14 cellular contexts compared by ENCODE assay signal in the genomic region with DNA sequence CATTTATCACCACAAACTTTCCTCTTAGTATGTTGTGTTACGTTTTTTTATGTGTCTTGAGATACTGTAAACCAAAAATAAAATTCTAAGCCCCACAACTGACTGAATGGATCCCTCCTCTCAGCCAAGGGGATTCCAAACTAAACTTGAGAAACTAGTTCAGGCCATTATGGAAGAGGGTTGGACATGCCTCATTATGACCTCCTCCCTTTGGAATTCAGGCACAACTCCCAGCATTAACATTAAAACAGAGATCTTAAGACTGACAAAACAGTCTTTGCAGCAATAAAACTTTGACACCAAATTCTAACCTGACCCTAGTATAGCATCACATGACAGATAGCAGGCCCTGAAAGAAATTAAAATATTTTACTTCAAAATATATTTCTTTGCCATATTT. TPM values are rescaled to one million over a fixed set of nuclear protein-coding genes. Genes with fewer than 3 reads are reported as not detected.
A peak's percentile ranks its signal among the peaks of the same experiment; 100 is the strongest.
DNase-seq lines count a peak whose midpoint lies in the region; ATAC-seq, FAIRE-seq and TF ChIP-seq lines count a peak whose summit lies in the region.
"Had no signal": no experiment of that assay in that cellular context is flagged by ENCODE, and none has a peak within 500 bp of the region (broad histone marks: within the 10 kb centered on the region; RNA-seq: fewer than 3 reads in every experiment).

No MANE protein-coding gene starts in this region.

- H4K5ac ChIP-seq in H1 (ENCODE audit: insufficient read length, low read depth, low read length): no peak overlapping the region

- no peak overlapping the region for H2BK120ac ChIP-seq in H1 (replicated peaks; ENCODE audit: low read depth, low read length)
- no peak overlapping the region for H2BK120ac ChIP-seq in mesenchymal stem cell (ENCODE audit: low read depth, low read length)

- H3K27me3 ChIP-seq in H1 (replicated peaks in 1 of 4; ENCODE audit: control insufficient read depth in 3 of 4, extremely low read depth in 1 of 4, insufficient read depth in 3 of 4, low read length in 3 of 4): no peaks in the 10 kb centered on the region
- no peaks in the 10 kb centered on the region for H3K27me3 ChIP-seq in mesenchymal stem cell (ENCODE audit: control insufficient read depth in 1 of 2, insufficient read depth in 1 of 2, low read length in 2 of 2)
- H3K27me3 ChIP-seq in upper lobe of right lung: no peaks in the 10 kb centered on the region

- WGBS in H1 (ENCODE audit: extremely low coverage in 1 of 2, insufficient coverage in 1 of 2, insufficient read length in 1 of 2, insufficient replicate concordance in 2 of 2, low coverage in 1 of 2, low lambda C conversion rate in 2 of 2, missing lambda C conversion rate in 1 of 2), 2 experiments: 17% methylated on average over 1 of the region's 1 CpG; no CpG with 5 or more reads in 1 of the 2 experiments
- 80% methylated on average over 1 of the region's 1 CpG for WGBS in mesenchymal stem cell

- no peak for TF ChIP-seq POLR2A in H1 (IDR thresholded peaks at IDR 0.05; ENCODE audit: control extremely low read depth in 1 of 2, low read depth in 2 of 2, low read length in 2 of 2)

- H2AFZ ChIP-seq in H1 (ENCODE audit: low read length) (no peak overlapping the region), mesenchymal stem cell (ENCODE audit: low read depth, low read length) (no peak overlapping the region)

- no peaks in the 10 kb centered on the region for H3K9me3 ChIP-seq in H1 (ENCODE audit: insufficient read depth in 2 of 2, low read depth in 1 of 2, low read length in 1 of 2)
- H3K9me3 ChIP-seq in mesenchymal stem cell (ENCODE audit: control insufficient read depth, low read length): peaks cover 7% of the 10 kb centered on the region
- no peaks in the 10 kb centered on the region for H3K9me3 ChIP-seq in upper lobe of right lung
- H3K9me3 ChIP-seq: mucosa of descending colon had no signal

- no peak overlapping the region for H4K91ac ChIP-seq in H1 (replicated peaks; ENCODE audit: insufficient read length, low read length)
- H4K91ac ChIP-seq in mesenchymal stem cell (ENCODE audit: low read length): no peak overlapping the region

- no peaks in the 10 kb centered on the region for H4K20me1 ChIP-seq in H1 (replicated peaks in 1 of 2; ENCODE audit: control insufficient read depth in 1 of 2, insufficient read depth in 2 of 2, low read length in 2 of 2)

- H2BK20ac ChIP-seq in H1 (ENCODE audit: low read length): no peak overlapping the region

- H3K18ac ChIP-seq in H1 (ENCODE audit: extremely low read depth, low read length) (no peak overlapping the region), mesenchymal stem cell (ENCODE audit: low read depth in 1 of 2, low read length in 2 of 2) (no peak overlapping the region)

- H2BK5ac ChIP-seq in H1 (ENCODE audit: low read depth, low read length) (0 out of 2 replicates have a peak overlapping the region, but pooled peaks have one; percentile 84), mesenchymal stem cell (ENCODE audit: low read depth, low read length, poor library complexity, severe bottlenecking) (no peak overlapping the region)

- TF ChIP-seq RAD21 in Ishikawa (IDR thresholded peaks at IDR 0.05; ENCODE audit: low read depth) (no peak), H1 (IDR thresholded peaks at IDR 0.05 in 1 of 2, conservative IDR thresholded peaks at IDR 0.05 in 1 of 2; ENCODE audit: low read depth in 2 of 2, low read length in 2 of 2) (no peak)

- H3K14ac ChIP-seq in H1 (ENCODE audit: insufficient read length): no peak overlapping the region
- no peak overlapping the region for H3K14ac ChIP-seq in mesenchymal stem cell (ENCODE audit: low read length in 2 of 2)

- FAIRE-seq in H1 (lab: Jason Lieb, UNC): peak; percentile 88
- FAIRE-seq in GM19239 (lab: Jason Lieb, UNC): no peak

- H3K4me3 ChIP-seq in H1 (ENCODE audit: extremely low read depth in 1 of 4, insufficient read depth in 2 of 4, low read depth in 3 of 4, low read length in 4 of 4) (peak overlapping the region in 1 of 4 experiments; percentile 16; a peak in 1 of 8 replicates), mesenchymal stem cell (ENCODE audit: insufficient read depth in 1 of 2, low read depth in 1 of 2, low read length in 2 of 2) (no peak overlapping the region), upper lobe of right lung (no peak overlapping the region)
- H3K4me3 ChIP-seq: mucosa of descending colon had no signal

- no peak overlapping the region for H3K23ac ChIP-seq in H1 (ENCODE audit: insufficient read length)
- H3K23ac ChIP-seq in mesenchymal stem cell (ENCODE audit: low read length in 2 of 2): no peak overlapping the region

- POLR2A ChIA-PET in H1 (lab: Charles Lee; ENCODE audit: partially characterized antibody): interaction anchor here (0.8 to 1.2 kb wide), 2 partner anchors 11 to 16 kb away, joined by 3 read pairs; no protein-coding TSS in a partner anchor

- peak; percentile 41 for ATAC-seq in upper lobe of right lung
- no peak for ATAC-seq in HG03432 (IDR thresholded peaks at IDR 0.05; ENCODE audit: unreplicated experiment)
- ATAC-seq: effector memory CD8-positive, alpha-beta T cell; mucosa of descending colon had no signal

- H3K56ac ChIP-seq in H1 (replicated peaks; ENCODE audit: insufficient read length, low read depth, low read length): no peak overlapping the region

- H2AK5ac ChIP-seq in H1 (ENCODE audit: low read depth, low read length): no peak overlapping the region
- no peak overlapping the region for H2AK5ac ChIP-seq in mesenchymal stem cell (ENCODE audit: low read length, severe bottlenecking)

- H3K9ac ChIP-seq in H1 (replicated peaks in 1 of 4; ENCODE audit: extremely low read depth in 1 of 4, low read depth in 3 of 4, low read length in 3 of 4): no peak overlapping the region
- H3K9ac ChIP-seq in mesenchymal stem cell (ENCODE audit: low read length): peak overlapping the region; percentile 39

- H3K4ac ChIP-seq in H1 (replicated peaks; ENCODE audit: insufficient read length, low read depth, low read length) (no peak overlapping the region), mesenchymal stem cell (ENCODE audit: low read depth in 1 of 2, low read length in 2 of 2) (no peak overlapping the region)

- H3K23me2 ChIP-seq in H1 (ENCODE audit: low read depth, low read length): no peaks in the 10 kb centered on the region

- TF ChIP-seq CTCF in H1 (IDR thresholded peaks at IDR 0.05; ENCODE audit: control extremely low read depth in 1 of 3, insufficient read depth in 1 of 3, low read depth in 1 of 3, low read length in 3 of 3) (no peak), upper lobe of right lung (IDR thresholded peaks at IDR 0.05) (no peak)

- H3K36me3 ChIP-seq in H1 (ENCODE audit: control insufficient read depth in 2 of 4, insufficient read depth in 4 of 4, low read length in 3 of 4) (no peaks in the 10 kb centered on the region), mesenchymal stem cell (ENCODE audit: control insufficient read depth in 1 of 2, insufficient read depth in 2 of 2, low read depth in 1 of 2, low read length in 2 of 2) (no peaks in the 10 kb centered on the region), upper lobe of right lung (no peaks in the 10 kb centered on the region)

- H2BK15ac ChIP-seq in H1 (ENCODE audit: low read length) (no peak overlapping the region), mesenchymal stem cell (ENCODE audit: low read depth, poor library complexity, severe bottlenecking) (no peak overlapping the region)

- H3K27ac ChIP-seq in H1 (ENCODE audit: low read depth, low read length): no peak overlapping the region
- H3K27ac ChIP-seq in mesenchymal stem cell (ENCODE audit: low read length, poor library complexity, severe bottlenecking): no peak overlapping the region
- H3K27ac ChIP-seq in upper lobe of right lung: no peak overlapping the region

- H3K79me1 ChIP-seq in H1 (ENCODE audit: low read depth, low read length) (no peaks in the 10 kb centered on the region), mesenchymal stem cell (replicated peaks; ENCODE audit: low read length, poor library complexity, severe bottlenecking) (no peaks in the 10 kb centered on the region)

- H3K4me2 ChIP-seq in H1 (ENCODE audit: insufficient read depth in 1 of 2, low read depth in 2 of 2, low read length in 2 of 2) (peak overlapping the region; percentile 22 to 45; a peak in 3 of 4 replicates), mesenchymal stem cell (ENCODE audit: low read length, poor library complexity, severe bottlenecking) (no peak overlapping the region)

- H3K4me1 ChIP-seq in H1 (replicated peaks in 1 of 4; ENCODE audit: control insufficient read depth in 3 of 4, insufficient read depth in 4 of 4, low read length in 3 of 4) (peaks cover 0 to 10% (median 5%) of the 10 kb centered on the region in 4 experiments; a peak in 5 of 7 replicates), mesenchymal stem cell (ENCODE audit: control insufficient read depth, insufficient read depth, low read depth, low read length) (peaks cover 3% of the 10 kb centered on the region), upper lobe of right lung (no peaks in the 10 kb centered on the region)

- CTCF ChIA-PET in H1 (lab: Charles Lee; ENCODE audit: partially characterized antibody): interaction anchor here (0.6 to 2.5 kb wide), 3 partner anchors 16 to 164 kb away, joined by 3 to 11 read pairs (median 4); no protein-coding TSS in a partner anchor

- H3K79me2 ChIP-seq in H1 (ENCODE audit: control insufficient read depth in 1 of 2, insufficient read depth in 2 of 2, low read length in 2 of 2): no peaks in the 10 kb centered on the region

- H2BK12ac ChIP-seq in H1 (ENCODE audit: low read depth, low read length) (no peak overlapping the region), mesenchymal stem cell (ENCODE audit: low read length in 2 of 2) (no peak overlapping the region)

- intact Hi-C loops in upper lobe of right lung (cut with DNase I): no loop called here

- DNase-seq in H1 (ENCODE audit: low read depth in 1 of 2, low spot score in 2 of 2) (no peak), mesenchymal stem cell (peak; percentile 39), upper lobe of right lung (no peak), DMS53 treated with DMSO at 0.1 percent for 48 hours (lab: John Stamatoyannopoulos, UW; ENCODE audit: unreplicated experiment) (no peak), HK-2 (ENCODE audit: unreplicated experiment) (no peak), GM19239 (ENCODE audit: insufficient read length, low spot score) (no peak)
- DNase-seq: activated CD4-positive, alpha-beta T cell treated with anti-CD3 and anti-CD28 coated beads for 4 hours; anterior cingulate cortex; CD4-positive, alpha-beta T cell; effector memory CD8-positive, alpha-beta T cell; GF-D8; mucosa of descending colon had no signal

- TF ChIP-seq EP300 in Ishikawa (IDR thresholded peaks at IDR 0.05; ENCODE audit: borderline replicate concordance) (no peak), H1 (IDR thresholded peaks at IDR 0.05; ENCODE audit: borderline replicate concordance in 1 of 2, low read depth in 2 of 2, low read length in 2 of 2) (peak in 1 of 2 experiments; percentile 8; a peak in 1 of 3 replicates)

- no peak overlapping the region for H4K8ac ChIP-seq in H1 (ENCODE audit: extremely low read depth, insufficient read depth, low read length)
- no peak overlapping the region for H4K8ac ChIP-seq in mesenchymal stem cell (ENCODE audit: low read length)

RNA-seq across cellular contexts. Expression of a gene that starts 51.1 kb away (rescaled TPM):
- total RNA-seq in H1 (2021; fragmentation: NEBNext Ultra II Directional; extraction: Animal tissue kit (Norgen Biotek cat#: 25700)): 1.5 and 2.2 TPM in 2 replicates
- polyA plus RNA-seq in H1 (2011; rRNA removed): 3.6 and 4.0 TPM in 2 replicates
- 1.7 TPM for polyA plus RNA-seq in H1 (2011; cell fraction: cytosol; rRNA removed)
- polyA plus RNA-seq in H1 (2011; cell fraction: nucleus; rRNA removed): 3.6 TPM
- polyA plus RNA-seq in H1 (2012, experiment 1 of 2): 1.2 to 1.9 TPM (median 1.4 TPM) in 4 replicates
- 0.91 TPM for polyA plus RNA-seq in H1 (2012, experiment 2 of 2)
- 2.6 TPM for polyA plus RNA-seq in H1 (2013, experiment 1 of 2)
- polyA plus RNA-seq in H1 (2013, experiment 2 of 2): 2.2 TPM
- 4.5 and 5.5 TPM in 2 replicates for polyA minus RNA-seq in H1 (2011; rRNA and poly(A)+ RNA removed)
- polyA minus RNA-seq in H1 (2011; cell fraction: cytosol; rRNA and poly(A)+ RNA removed): 3.0 TPM
- polyA minus RNA-seq in H1 (2011; cell fraction: nucleus; rRNA and poly(A)+ RNA removed): 0.60 TPM
- not detected for polyA plus RNA-seq in mesenchymal stem cell (2013, experiment 1 of 2)
- polyA plus RNA-seq in mesenchymal stem cell (2013, experiment 2 of 2): not detected
- 13.4 TPM for total RNA-seq in upper lobe of right lung
- total RNA-seq: CD4-positive, alpha-beta T cell had no signal
